In the genomic region with DNA sequence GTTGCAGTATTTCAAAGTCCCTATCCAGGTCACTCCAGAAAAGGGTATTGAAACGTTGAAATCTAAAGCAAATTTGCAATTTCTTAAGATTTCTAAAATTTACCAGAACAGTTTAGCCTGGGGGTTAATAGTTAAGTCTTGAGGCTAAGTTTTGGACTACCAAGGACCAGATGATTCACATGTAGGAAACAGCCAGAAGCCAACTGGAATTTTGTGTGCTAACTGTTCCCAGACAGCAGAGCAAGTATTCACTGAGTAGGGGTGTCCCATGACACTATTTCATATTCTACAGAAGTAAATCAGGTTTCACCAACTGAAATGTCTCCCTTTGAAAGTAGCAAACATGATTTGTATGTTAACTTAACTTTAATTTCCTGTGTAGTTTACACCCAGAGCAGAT, we compare ENCODE assay signal across 31 cellular contexts. TPM values are rescaled to one million over a fixed set of nuclear protein-coding genes. Genes with fewer than 3 reads are reported as not detected.
DNase-seq lines count a peak whose midpoint lies in the region; ATAC-seq and TF ChIP-seq lines count a peak whose summit lies in the region.
"Had no signal": no experiment of that assay in that cellular context is flagged by ENCODE, and none has a peak within 500 bp of the region (broad histone marks: within the 10 kb centered on the region; RNA-seq: fewer than 3 reads in every experiment).

No MANE protein-coding gene starts in this region.

- ATAC-seq in RWPE2 (ENCODE audit: low read depth): 0 out of 3 replicates have a peak, but pooled peaks have one; percentile 46
- no peak for ATAC-seq in left lobe of liver
- ATAC-seq: activated CD4-positive, CD25-positive, alpha-beta regulatory T cell treated with anti-CD3 and anti-CD28 coated beads, Interleukin-2, amount 50 U/mL, for 24 hours; activated CD8-positive, alpha-beta T cell treated with anti-CD3 and anti-CD28 coated beads for 36 hours; body of pancreas; T-cell had no signal

- no peak for TF ChIP-seq CTCF in RWPE2 (IDR thresholded peaks at IDR 0.05; ENCODE audit: poor library complexity, severe bottlenecking)
- no peak for TF ChIP-seq CTCF in fibroblast of mammary gland (conservative IDR thresholded peaks at IDR 0.05; ENCODE audit: control insufficient read depth, insufficient read depth, low read depth, low read length)

- no peaks in the 10 kb centered on the region for H3K9me3 ChIP-seq in RWPE2 (ENCODE audit: severe bottlenecking)
- H3K9me3 ChIP-seq: body of pancreas, SJSA1, testis, uterus had no signal

- no peaks in the 10 kb centered on the region for H3K27me3 ChIP-seq in RWPE2 (ENCODE audit: insufficient read depth, poor library complexity, severe bottlenecking)
- H3K27me3 ChIP-seq: body of pancreas, SJSA1, testis, uterus had no signal

- DNase-seq in ELR (ENCODE audit: low read depth) (peak; percentile 59), RWPE2 (ENCODE audit: low spot score) (no peak), fibroblast of mammary gland (ENCODE audit: low read depth) (peak; percentile 57), renal cortical epithelial cell (ENCODE audit: low read depth) (peak; percentile 60), GDM1 (lab: John Stamatoyannopoulos, UW) (no peak), DMS114 treated with DMSO at 0.1 percent for 48 hours (lab: John Stamatoyannopoulos, UW; ENCODE audit: unreplicated experiment) (no peak), NCI-H446 (lab: John Stamatoyannopoulos, UW) (no peak), left lobe of liver (ENCODE audit: low spot score) (no peak)
- DNase-seq: activated CD8-positive, alpha-beta T cell treated with anti-CD3 and anti-CD28 coated beads for 36 hours; activated effector memory CD4-positive, alpha-beta T cell treated with Interleukin-2 at 50 U/mL for 16 hours; activated naive CD8-positive, alpha-beta T cell treated with anti-CD3 and anti-CD28 coated beads for 36 hours; body of pancreas; effector CD4-positive, alpha-beta T cell; HCEC 1CT; Kasumi-1; left cardiac atrium; mesenchymal stem cell; NCI-H1092; NCI-H187 treated with DMSO at 0.1 percent for 48 hours; NCI-H69; nucleus accumbens; stimulated activated CD4-positive, alpha-beta T cell treated with anti-CD3 and anti-CD28 coated beads, Interleukin-12 subunit alpha, Interleukin-12 subunit beta, amount 100 ng/mL, for 4 hours; stimulated activated CD4-positive, alpha-beta T cell treated with anti-CD3 and anti-CD28 coated beads, Interleukin-4, amount 100 ng/mL, for 24 hours; stimulated activated naive CD4-positive, alpha-beta T cell; T-cell; testis; uterus had no signal

- H3K36me3 ChIP-seq in RWPE2 (ENCODE audit: low read depth): no peaks in the 10 kb centered on the region
- H3K36me3 ChIP-seq: SJSA1, uterus had no signal

- H3K4me3 ChIP-seq in RWPE2 (ENCODE audit: severe bottlenecking) (no peak overlapping the region), fibroblast of mammary gland (ENCODE audit: control insufficient read depth, low read depth, low read length) (no peak overlapping the region)
- H3K4me3 ChIP-seq: body of pancreas, SJSA1, testis, uterus had no signal

- H3K4me1 ChIP-seq in RWPE2 (ENCODE audit: insufficient read depth, poor library complexity, severe bottlenecking): peaks cover under 1% of the 10 kb centered on the region
- H3K4me1 ChIP-seq: body of pancreas, SJSA1, uterus had no signal

- H3K27ac ChIP-seq in RWPE2 (ENCODE audit: poor library complexity, severe bottlenecking): no peak overlapping the region
- H3K27ac ChIP-seq: body of pancreas, SJSA1, testis, uterus had no signal

RNA-seq across cellular contexts. Expression of a gene that starts 11.5 kb away (rescaled TPM):
- not detected in 2 replicates for total RNA-seq in renal cortical epithelial cell
- not detected for total RNA-seq in left lobe of liver
- total RNA-seq: activated CD8-positive, alpha-beta T cell treated with anti-CD3 and anti-CD28 coated beads for 36 hours; activated naive CD8-positive, alpha-beta T cell treated with anti-CD3 and anti-CD28 coated beads for 36 hours; body of pancreas; G401; glomerular endothelial cell; SJSA1; T-cell; uterus had no signal

RNA-seq across cellular contexts. Expression of a gene that starts 34.9 kb away (rescaled TPM):
- total RNA-seq in renal cortical epithelial cell (23.6 and 31.7 TPM in 2 replicates), left lobe of liver (7.6 TPM)

Comparison
In these comparisons a context has a peak if more than half of its experiments do, and no peak if none do; other contexts are left out.
1. DNase-seq: peak in ELR (single experiment), fibroblast of mammary gland (single experiment) and renal cortical epithelial cell (single experiment); none in RWPE2 (single experiment), GDM1 (single experiment), DMS114 treated with DMSO at 0.1 percent for 48 hours (single experiment), NCI-H446 (0 of 2) and left lobe of liver (single experiment).